17 cellular contexts compared by ENCODE assay signal in genomic region chr2:166627893-166628292, GRCh38.
DNase-seq lines count a peak whose midpoint lies in the region; ATAC-seq and TF ChIP-seq lines count a peak whose summit lies in the region.
"Had no signal": no experiment of that assay in that cellular context is flagged by ENCODE, and none has a peak within 500 bp of the region (broad histone marks: within the 10 kb centered on the region; RNA-seq: fewer than 3 reads in every experiment).

No MANE protein-coding gene starts in this region.

- POLR2A ChIA-PET in WTC11 (lab: Charles Lee) = interaction anchor here (0.7 kb wide), 1 partner anchor 476 kb away, joined by 3 read pairs; no protein-coding TSS in a partner anchor

- H3K36me3 Mint-ChIP-seq in WTC11 (no peaks in the 10 kb centered on the region), progenitor cell of endocrine pancreas (ENCODE audit: insufficient read depth) (peaks cover 36% of the 10 kb centered on the region), CD14-positive monocyte (no peaks in the 10 kb centered on the region)
- H3K36me3 Mint-ChIP-seq: activated naive CD8-positive, alpha-beta T cell treated with anti-CD3 and anti-CD28 coated beads for 36 hours; T-cell had no signal

- no peak overlapping the region for H3K4me3 ChIP-seq in SJCRH30
- no peak overlapping the region for H3K4me3 ChIP-seq in tibial artery
- H3K4me3 ChIP-seq: A549, GM23248, PC-9, suprapubic skin had no signal

- peaks cover 27% of the 10 kb centered on the region for H3K9me3 Mint-ChIP-seq in WTC11
- H3K9me3 Mint-ChIP-seq in progenitor cell of endocrine pancreas (ENCODE audit: low read depth) = peaks cover 62% of the 10 kb centered on the region
- peaks cover 0 to 18% (median 10%) of the 10 kb centered on the region in 7 donors for H3K9me3 Mint-ChIP-seq in CD14-positive monocyte

- H3K27ac Mint-ChIP-seq in WTC11 (peak overlapping the region; percentile 20; the same call in 1 of the 2 replicates), progenitor cell of endocrine pancreas (peak overlapping the region; percentile 76), CD14-positive monocyte (no peak overlapping the region)
- H3K27ac Mint-ChIP-seq: activated naive CD8-positive, alpha-beta T cell treated with anti-CD3 and anti-CD28 coated beads for 36 hours; T-cell had no signal

- no peaks in the 10 kb centered on the region for H3K36me3 ChIP-seq in SJCRH30
- H3K36me3 ChIP-seq in tibial artery = no peaks in the 10 kb centered on the region
- H3K36me3 ChIP-seq: suprapubic skin had no signal

- peaks cover 1% of the 10 kb centered on the region; the same call in 1 of the 2 replicates for H3K4me1 ChIP-seq in SJCRH30
- H3K4me1 ChIP-seq in tibial artery = no peaks in the 10 kb centered on the region
- H3K4me1 ChIP-seq: A549, suprapubic skin had no signal

- CTCF ChIA-PET in WTC11 (lab: Charles Lee) = interaction anchor here (1.0 to 2.4 kb wide), 5 partner anchors 18 to 264 kb away, joined by 3 to 21 read pairs (median 6); no protein-coding TSS in a partner anchor

- H3K27ac ChIP-seq in SJCRH30 (no peak overlapping the region), tibial artery (no peak overlapping the region)
- H3K27ac ChIP-seq: A549, GM23248, PC-9, suprapubic skin had no signal

- H3K27me3 ChIP-seq in SJCRH30 = no peaks in the 10 kb centered on the region
- no peaks in the 10 kb centered on the region for H3K27me3 ChIP-seq in tibial artery
- H3K27me3 ChIP-seq: suprapubic skin had no signal

- ATAC-seq in Right ventricle myocardium inferior (peak; percentile 73), HG03378 (IDR thresholded peaks at IDR 0.05; ENCODE audit: unreplicated experiment) (peak; percentile 75), WTC11 (peak; percentile 17)
- ATAC-seq: A549, T-cell had no signal

- TF ChIP-seq CTCF in WTC11 (IDR thresholded peaks at IDR 0.05) (no peak), progenitor cell of endocrine pancreas (IDR thresholded peaks at IDR 0.05; ENCODE audit: unreplicated experiment) (no peak), tibial artery (IDR thresholded peaks at IDR 0.05) (no peak), CD14-positive monocyte (IDR thresholded peaks at IDR 0.05) (no peak)

- H3K27me3 Mint-ChIP-seq in WTC11 (ENCODE audit: low read depth) (no peaks in the 10 kb centered on the region), progenitor cell of endocrine pancreas (no peaks in the 10 kb centered on the region), CD14-positive monocyte (ENCODE audit: low read depth in 3 of 3) (no peaks in the 10 kb centered on the region)

- H3K4me1 Mint-ChIP-seq in WTC11 (peaks cover 22% of the 10 kb centered on the region), progenitor cell of endocrine pancreas (ENCODE audit: low read depth) (peaks cover 13% of the 10 kb centered on the region), CD14-positive monocyte (no peaks in the 10 kb centered on the region)
- H3K4me1 Mint-ChIP-seq: activated naive CD8-positive, alpha-beta T cell treated with anti-CD3 and anti-CD28 coated beads for 36 hours; T-cell had no signal

- H3K9me3 ChIP-seq in SJCRH30 (replicated peaks) = no peaks in the 10 kb centered on the region
- H3K9me3 ChIP-seq in tibial artery = peaks cover 0 to 14% (median 3%) of the 10 kb centered on the region in 3 donors
- H3K9me3 ChIP-seq: A549 had no signal

- intact Hi-C loops in Right ventricle myocardium inferior (cut with DNase I) = no loop called here
- intact Hi-C loops in cardiac septum (cut with DNase I) = no loop called here
- intact Hi-C loops in tibial artery (cut with DNase I; ENCODE audit: low total_unique reads) = no loop called here
- intact Hi-C loops in CD14-positive monocyte (cut with micrococcal nuclease) = no loop called here

- no peak for DNase-seq in Right ventricle myocardium inferior (ENCODE audit: missing footprints)
- no peak for DNase-seq in cardiac septum (ENCODE audit: low spot score)
- DNase-seq in WTC11 (ENCODE audit: low spot score) = no peak
- DNase-seq in progenitor cell of endocrine pancreas (ENCODE audit: low spot score, unreplicated experiment) = no peak
- DNase-seq in SJCRH30 = no peak
- no peak for DNase-seq in tibial artery
- DNase-seq in CD14-positive monocyte (ENCODE audit: low spot score) = no peak
- DNase-seq: activated CD4-positive, CD25-positive, alpha-beta regulatory T cell treated with anti-CD3 and anti-CD28 coated beads, Interleukin-2, amount 50 U/mL, for 72 hours; activated naive CD8-positive, alpha-beta T cell treated with anti-CD3 and anti-CD28 coated beads for 36 hours; GM23248; NCI-H1092; stimulated activated CD4-positive, alpha-beta T cell treated with anti-CD3 and anti-CD28 coated beads, Interleukin-15, amount 100 ng/mL, for 24 hours; T-cell had no signal

- H3K4me3 Mint-ChIP-seq in WTC11 = no peak overlapping the region
- H3K4me3 Mint-ChIP-seq in progenitor cell of endocrine pancreas (ENCODE audit: low read depth) = no peak overlapping the region
- no peak overlapping the region for H3K4me3 Mint-ChIP-seq in CD14-positive monocyte
- H3K4me3 Mint-ChIP-seq: activated naive CD8-positive, alpha-beta T cell treated with anti-CD3 and anti-CD28 coated beads for 36 hours; T-cell had no signal

TF ChIP-seq in WTC11, 78 proteins besides CTCF, POLR2A, EP300 and RAD21:
- TF ChIP-seq CDX4 (CRISPR knock-in tag; IDR thresholded peaks at IDR 0.05; ENCODE audit: borderline replicate concordance) = no peak
- TF ChIP-seq, protein P1, sequence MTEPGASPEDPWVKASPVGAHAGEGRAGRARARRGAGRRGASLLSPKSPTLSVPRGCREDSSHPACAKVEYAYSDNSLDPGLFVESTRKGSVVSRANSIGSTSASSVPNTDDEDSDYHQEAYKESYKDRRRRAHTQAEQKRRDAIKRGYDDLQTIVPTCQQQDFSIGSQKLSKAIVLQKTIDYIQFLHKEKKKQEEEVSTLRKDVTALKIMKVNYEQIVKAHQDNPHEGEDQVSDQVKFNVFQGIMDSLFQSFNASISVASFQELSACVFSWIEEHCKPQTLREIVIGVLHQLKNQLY (CRISPR knock-in tag; IDR thresholded peaks at IDR 0.05) = no peak

Comparison
In these comparisons a context has a peak if more than half of its experiments do, and no peak if none do; other contexts are left out.
1. ATAC-seq: peak in every context shown above with its lines; median percentile 75 in HG03378; 73 in Right ventricle myocardium inferior; 17 in WTC11.
2. H3K27ac Mint-ChIP-seq: peak in WTC11 (single experiment) and progenitor cell of endocrine pancreas (single experiment); none in CD14-positive monocyte (0 of 7).